22 cellular contexts compared by ENCODE assay signal in the genomic region with DNA sequence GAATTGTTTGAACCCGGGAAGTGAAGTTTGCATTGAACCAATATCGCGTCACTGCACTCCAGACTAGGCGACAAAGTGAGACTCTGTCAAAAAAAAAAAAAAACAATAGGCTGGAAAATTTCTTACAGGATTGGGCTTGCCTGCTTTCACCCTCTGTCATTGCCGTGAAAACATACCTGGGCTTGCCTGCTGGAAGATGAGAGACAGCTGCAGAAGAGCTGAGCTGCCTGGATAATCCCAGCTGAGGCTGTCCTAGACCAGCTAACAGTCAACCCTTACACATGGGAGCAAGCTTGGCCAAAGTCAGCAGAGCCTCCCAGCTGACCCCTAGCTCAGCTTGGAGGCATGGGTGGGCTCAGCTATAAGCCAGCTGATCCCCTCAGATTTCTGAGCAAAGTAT.
A peak's percentile ranks its signal among the peaks of the same experiment; 100 is the strongest.
DNase-seq lines count a peak whose midpoint lies in the region; ATAC-seq, FAIRE-seq and TF ChIP-seq lines count a peak whose summit lies in the region.
"Had no signal": no experiment of that assay in that cellular context is flagged by ENCODE, and none has a peak within 500 bp of the region (broad histone marks: within the 10 kb centered on the region; RNA-seq: fewer than 3 reads in every experiment).

No MANE protein-coding gene starts in this region.

- H2BK5ac ChIP-seq in trophoblast cell (ENCODE audit: low read depth, low read length, poor library complexity): no peak overlapping the region

- no peak overlapping the region for H2BK120ac ChIP-seq in trophoblast cell (ENCODE audit: insufficient read depth, low read length, poor library complexity)

- no CpG with 5 or more reads among the region's 5 CpGs for WGBS in trophoblast cell (ENCODE audit: extremely low coverage, insufficient coverage, insufficient read length)

- H3K27me3 ChIP-seq in bronchial epithelial cell (ENCODE audit: control insufficient read depth, insufficient read depth, low read length) (no peaks in the 10 kb centered on the region), trophoblast cell (ENCODE audit: insufficient read depth, low read length) (no peaks in the 10 kb centered on the region)
- H3K27me3 ChIP-seq: BE2C had no signal

- H3K4me1 Mint-ChIP-seq in activated naive CD4-positive, alpha-beta T cell treated with anti-CD3 and anti-CD28 coated beads for 36 hours (ENCODE audit: low read depth): no peaks in the 10 kb centered on the region
- no peaks in the 10 kb centered on the region for H3K4me1 Mint-ChIP-seq in stimulated activated memory B cell treated with anti-CD40 and anti-IgM and Interleukin-4, amounts not matched to agents 10 μg/mL and 1 μg/mL and 100 μg/mL, for 72 hours
- H3K4me1 Mint-ChIP-seq: CD4-positive, CD25-positive, alpha-beta regulatory T cell; CD8-positive, alpha-beta memory T cell had no signal

- no peak overlapping the region for H3K27ac ChIP-seq in trophoblast cell (ENCODE audit: low read depth, low read length)

- H4K8ac ChIP-seq in trophoblast cell (ENCODE audit: low read depth, low read length): no peak overlapping the region

- no peak overlapping the region for H3K23ac ChIP-seq in trophoblast cell (ENCODE audit: low read length)

- ATAC-seq in stimulated activated memory B cell treated with anti-CD40 and anti-IgM and Interleukin-4, amounts not matched to agents 10 μg/mL and 1 μg/mL and 100 μg/mL, for 72 hours: no peak
- ATAC-seq: GM12878 had no signal

- H3K9me3 Mint-ChIP-seq in activated naive CD4-positive, alpha-beta T cell treated with anti-CD3 and anti-CD28 coated beads for 36 hours: peaks cover 5% of the 10 kb centered on the region
- peaks cover under 1% of the 10 kb centered on the region for H3K9me3 Mint-ChIP-seq in stimulated activated memory B cell treated with anti-CD40 and anti-IgM and Interleukin-4, amounts not matched to agents 10 μg/mL and 1 μg/mL and 100 μg/mL, for 72 hours

- TF ChIP-seq CTCF in bronchial epithelial cell (IDR thresholded peaks at IDR 0.05; ENCODE audit: insufficient read depth, low read length, severe bottlenecking): no peak

- no peak overlapping the region for H3K27ac Mint-ChIP-seq in activated naive CD4-positive, alpha-beta T cell treated with anti-CD3 and anti-CD28 coated beads for 36 hours
- H3K27ac Mint-ChIP-seq in stimulated activated memory B cell treated with anti-CD40 and anti-IgM and Interleukin-4, amounts not matched to agents 10 μg/mL and 1 μg/mL and 100 μg/mL, for 72 hours: no peak overlapping the region
- H3K27ac Mint-ChIP-seq: CD4-positive, CD25-positive, alpha-beta regulatory T cell; CD8-positive, alpha-beta memory T cell had no signal

- H4K12ac ChIP-seq in trophoblast cell (ENCODE audit: low read depth, low read length): no peak overlapping the region

- H3K79me2 ChIP-seq in trophoblast cell (ENCODE audit: control insufficient read depth, insufficient read depth, low read length, poor library complexity): no peaks in the 10 kb centered on the region

- intact Hi-C loops in activated naive CD4-positive, alpha-beta T cell treated with anti-CD3 and anti-CD28 coated beads for 36 hours (cut with micrococcal nuclease): no loop called here

- H3K27me3 Mint-ChIP-seq in activated naive CD4-positive, alpha-beta T cell treated with anti-CD3 and anti-CD28 coated beads for 36 hours (ENCODE audit: low read depth): no peaks in the 10 kb centered on the region
- H3K27me3 Mint-ChIP-seq in stimulated activated memory B cell treated with anti-CD40 and anti-IgM and Interleukin-4, amounts not matched to agents 10 μg/mL and 1 μg/mL and 100 μg/mL, for 72 hours: no peaks in the 10 kb centered on the region

- CTCF ChIA-PET in activated naive CD4-positive, alpha-beta T cell treated with anti-CD3 and anti-CD28 coated beads for 36 hours (lab: Charles Lee): interaction anchor here (0.7 kb wide), 1 partner anchor 1783 kb away, joined by 3 read pairs; no protein-coding TSS in a partner anchor

- H2AK5ac ChIP-seq in trophoblast cell (ENCODE audit: low read length): no peak overlapping the region

- H2BK12ac ChIP-seq in trophoblast cell (ENCODE audit: low read length): peak overlapping the region; percentile 27

- H3K4ac ChIP-seq in trophoblast cell (ENCODE audit: low read depth, low read length): no peak overlapping the region

- H3K9ac ChIP-seq in trophoblast cell (ENCODE audit: low read length): no peak overlapping the region

- no peak overlapping the region for H3K14ac ChIP-seq in trophoblast cell (ENCODE audit: low read length)

- H3K36me3 ChIP-seq in bronchial epithelial cell (ENCODE audit: control insufficient read depth, insufficient read depth, low read length): no peaks in the 10 kb centered on the region
- H3K36me3 ChIP-seq in trophoblast cell (ENCODE audit: control insufficient read depth in 1 of 2, insufficient read depth in 2 of 2, low read length in 2 of 2): no peaks in the 10 kb centered on the region
- H3K36me3 ChIP-seq: BE2C, HAP-1 had no signal

- no peak overlapping the region for H3K18ac ChIP-seq in trophoblast cell (ENCODE audit: low read length)

- H3K79me1 ChIP-seq in trophoblast cell (ENCODE audit: low read length): peaks cover 2% of the 10 kb centered on the region

- H3K4me3 Mint-ChIP-seq in activated naive CD4-positive, alpha-beta T cell treated with anti-CD3 and anti-CD28 coated beads for 36 hours: no peak overlapping the region
- H3K4me3 Mint-ChIP-seq in stimulated activated memory B cell treated with anti-CD40 and anti-IgM and Interleukin-4, amounts not matched to agents 10 μg/mL and 1 μg/mL and 100 μg/mL, for 72 hours: no peak overlapping the region
- H3K4me3 Mint-ChIP-seq: CD4-positive, CD25-positive, alpha-beta regulatory T cell; CD8-positive, alpha-beta memory T cell had no signal

- no peaks in the 10 kb centered on the region for H3K9me3 ChIP-seq in trophoblast cell (ENCODE audit: insufficient read depth, low read depth, low read length)
- H3K9me3 ChIP-seq: BE2C, HAP-1 had no signal

- H3K4me3 ChIP-seq in bronchial epithelial cell (ENCODE audit: low read depth, low read length) (no peak overlapping the region), trophoblast cell (ENCODE audit: low read depth, low read length) (no peak overlapping the region)
- H3K4me3 ChIP-seq: GM12878, HAP-1 had no signal

- no peaks in the 10 kb centered on the region for H3K36me3 Mint-ChIP-seq in activated naive CD4-positive, alpha-beta T cell treated with anti-CD3 and anti-CD28 coated beads for 36 hours (ENCODE audit: low read depth)
- H3K36me3 Mint-ChIP-seq in stimulated activated memory B cell treated with anti-CD40 and anti-IgM and Interleukin-4, amounts not matched to agents 10 μg/mL and 1 μg/mL and 100 μg/mL, for 72 hours: no peaks in the 10 kb centered on the region
- H3K36me3 Mint-ChIP-seq: CD4-positive, CD25-positive, alpha-beta regulatory T cell; CD8-positive, alpha-beta memory T cell had no signal

- H4K91ac ChIP-seq in trophoblast cell (ENCODE audit: low read depth, low read length): no peak overlapping the region

- no peak for FAIRE-seq in bronchial epithelial cell (lab: Jason Lieb, UNC)
- FAIRE-seq: A204.1, GM12878, HTR-8/SVneo had no signal

- H3K4me1 ChIP-seq in trophoblast cell (ENCODE audit: control insufficient read depth in 1 of 2, insufficient read depth in 2 of 2, low read length in 2 of 2): peaks cover 0 to 2% of the 10 kb centered on the region in 2 experiments
- H3K4me1 ChIP-seq: BE2C, HAP-1 had no signal

- DNase-seq in NCI-H2171 treated with DMSO at 0.1 percent for 48 hours (lab: John Stamatoyannopoulos, UW): peak; percentile 80
- DNase-seq in NCI-H82 treated with DMSO at 0.1 percent for 48 hours (lab: John Stamatoyannopoulos, UW; ENCODE audit: unreplicated experiment): peak; percentile 63
- peak; percentile 74 for DNase-seq in bronchial epithelial cell (ENCODE audit: low read depth)
- DNase-seq in trophoblast cell: no peak
- DNase-seq in activated naive CD4-positive, alpha-beta T cell treated with anti-CD3 and anti-CD28 coated beads for 36 hours: no peak
- DNase-seq in NCI-H2081 (lab: John Stamatoyannopoulos, UW): no peak
- DNase-seq: ACHN; BE2C; C1 segment of cervical spinal cord; CD4-positive, CD25-positive, alpha-beta regulatory T cell; CD8-positive, alpha-beta memory T cell; COR-L47; DMS 273 treated with DMSO at 0.1 percent for 48 hours; DMS53; DND-41; EL; IMR-90 had no signal

- H3K4me2 ChIP-seq in trophoblast cell (ENCODE audit: low read length): no peak overlapping the region

- H2AFZ ChIP-seq in trophoblast cell (ENCODE audit: insufficient read depth, low read length, poor library complexity): no peak overlapping the region

Comparison
In these comparisons a context has a peak if more than half of its experiments do, and no peak if none do; other contexts are left out.
1. DNase-seq: peak in NCI-H2171 treated with DMSO at 0.1 percent for 48 hours (single experiment), NCI-H82 treated with DMSO at 0.1 percent for 48 hours (single experiment) and bronchial epithelial cell (single experiment); none in trophoblast cell (0 of 2), activated naive CD4-positive, alpha-beta T cell treated with anti-CD3 and anti-CD28 coated beads for 36 hours (single experiment) and NCI-H2081 (0 of 2).